In the genomic region with DNA sequence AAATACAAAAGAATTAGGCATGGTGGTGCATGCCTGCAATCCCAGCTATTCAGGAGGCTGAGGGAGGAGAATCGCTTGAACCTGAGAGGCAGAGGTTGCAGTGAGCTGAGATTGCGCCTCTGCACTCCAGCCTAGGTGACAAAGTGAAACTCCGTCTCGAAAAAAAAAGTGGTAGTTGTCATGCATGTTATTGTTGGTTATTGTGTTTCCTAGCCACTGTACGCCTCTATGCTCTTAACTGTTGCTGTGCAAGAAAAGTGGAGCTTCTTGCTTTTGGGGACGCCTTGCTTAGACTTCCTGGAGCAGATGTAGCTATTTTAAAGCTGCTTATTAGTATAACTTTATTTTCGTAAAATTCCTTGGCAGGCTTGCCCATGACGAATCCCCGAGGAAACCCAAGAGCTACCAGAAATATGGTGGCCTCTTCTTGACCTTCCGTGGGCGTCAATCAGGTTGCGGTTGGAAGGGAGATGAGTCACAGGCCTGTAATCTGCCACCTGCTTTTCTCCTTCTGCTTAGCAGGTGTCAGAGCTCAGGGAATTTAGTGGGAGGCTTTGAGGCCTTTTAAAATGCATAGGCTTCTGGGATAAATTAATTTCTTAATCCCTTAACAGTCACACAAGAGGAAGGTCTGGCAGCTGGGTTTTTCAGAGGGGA, we compare ENCODE assay signal across 7 cellular contexts.
DNase-seq lines count a peak whose midpoint lies in the region; ATAC-seq and TF ChIP-seq lines count a peak whose summit lies in the region.

No MANE protein-coding gene starts in this region.

- H3K4me3 ChIP-seq in retinal pigment epithelial cell (ENCODE audit: low read length): no peak overlapping the region

- no peak for TF ChIP-seq CTCF in retinal pigment epithelial cell (conservative IDR thresholded peaks at IDR 0.05; ENCODE audit: low read depth, low read length)

- ATAC-seq in GM18867 (IDR thresholded peaks at IDR 0.05; ENCODE audit: unreplicated experiment): peak; percentile 90
- peak; percentile 84 for ATAC-seq in HG02885 (IDR thresholded peaks at IDR 0.05; ENCODE audit: poor library complexity, unreplicated experiment)

- DNase-seq in NCI-H524 treated with DMSO at 0.1 percent for 48 hours (lab: John Stamatoyannopoulos, UW) (peak; percentile 99), fibroblast of peridontal ligament (ENCODE audit: extremely low read depth) (peak; percentile 88), retinal pigment epithelial cell (ENCODE audit: low read depth) (peak; percentile 99), NCI-H1436 treated with DMSO at 0.1 percent for 48 hours (lab: John Stamatoyannopoulos, UW) (no peak)
- DNase-seq in activated CD8-positive, alpha-beta memory T cell treated with anti-CD3 and anti-CD28 coated beads, Interleukin-2, amount 50 U/mL, for 24 hours (ENCODE audit: extremely low read depth): peak; percentile 19
